Comparison of ENCODE assay signal across 1 cellular context in genomic region chr11:66546368-66546965, GRCh38.
A peak's percentile ranks its signal among the peaks of the same experiment; 100 is the strongest.
TF ChIP-seq lines count a peak whose summit lies in the region.

ACTN3 (plus strand) TSS chr11:66546903; CDS start chr11:66546938, 35 bp downstream.

TF ChIP-seq in K562, 482 proteins besides CTCF, POLR2A, EP300 and RAD21 (continued from another document and continues in another):
- TF ChIP-seq CHAMP1 (IDR thresholded peaks at IDR 0.05): no peak
- TF ChIP-seq ZZZ3 (IDR thresholded peaks at IDR 0.05): no peak
- TF ChIP-seq RBM25 (IDR thresholded peaks at IDR 0.05; ENCODE audit: low read depth, low read length, severe bottlenecking): peak; percentile 92
- no peak for TF ChIP-seq EWSR1 (IDR thresholded peaks at IDR 0.05; ENCODE audit: borderline replicate concordance, low read depth, partially characterized antibody)
- no peak for TF ChIP-seq MGA (IDR thresholded peaks at IDR 0.05)
- no peak for TF ChIP-seq PHTF2 (CRISPR knock-in tag; IDR thresholded peaks at IDR 0.05)
- no peak for TF ChIP-seq ZNF445 (CRISPR knock-in tag; IDR thresholded peaks at IDR 0.05; ENCODE audit: low read depth)
- no peak for TF ChIP-seq BRF1 (IDR thresholded peaks at IDR 0.05; ENCODE audit: borderline replicate concordance, extremely low read depth, insufficient read length)
- 0 out of 2 replicates have a peak, but pooled peaks have one; percentile 3 for TF ChIP-seq TEAD4 (IDR thresholded peaks at IDR 0.05; ENCODE audit: low read length)
- no peak for TF ChIP-seq TEAD4 (CRISPR knock-in tag; IDR thresholded peaks at IDR 0.05; ENCODE audit: borderline replicate concordance)
- no peak for TF ChIP-seq NCOA6 (IDR thresholded peaks at IDR 0.05)
- TF ChIP-seq ZNF639 (CRISPR knock-in tag; conservative IDR thresholded peaks at IDR 0.05 in 1 of 2, IDR thresholded peaks at IDR 0.05 in 1 of 2): no peak
- peak in 1 of 2 experiments; percentile 8 for TF ChIP-seq E2F6 (IDR thresholded peaks at IDR 0.05; ENCODE audit: borderline replicate concordance in 1 of 2, extremely low read depth in 1 of 2, insufficient read depth in 1 of 2, insufficient read length in 1 of 2, low read depth in 1 of 2, low read length in 1 of 2, poor library complexity in 1 of 2, severe bottlenecking in 1 of 2)
- no peak for TF ChIP-seq MEF2D (tag; conservative IDR thresholded peaks at IDR 0.05; ENCODE audit: low read depth)
- no peak for TF ChIP-seq ZFP1 (CRISPR knock-in tag; IDR thresholded peaks at IDR 0.05)
- TF ChIP-seq ZSCAN32 (CRISPR knock-in tag; IDR thresholded peaks at IDR 0.05): no peak
- no peak for TF ChIP-seq RREB1 (CRISPR knock-in tag; IDR thresholded peaks at IDR 0.05)
- TF ChIP-seq MTF1 (CRISPR knock-in tag; IDR thresholded peaks at IDR 0.05; ENCODE audit: borderline replicate concordance): no peak
- TF ChIP-seq IRF1 (CRISPR knock-in tag; IDR thresholded peaks at IDR 0.05; ENCODE audit: borderline replicate concordance): no peak
- 0 out of 2 replicates have a peak, but pooled peaks have one; percentile 52 for TF ChIP-seq TRIM25 (IDR thresholded peaks at IDR 0.05; ENCODE audit: borderline replicate concordance)
- no peak for TF ChIP-seq GABPA (tag; conservative IDR thresholded peaks at IDR 0.05; ENCODE audit: low read depth)
- TF ChIP-seq SRSF1 (IDR thresholded peaks at IDR 0.05; ENCODE audit: low read depth, low read length): no peak
- no peak for TF ChIP-seq ZNF274 (IDR thresholded peaks at IDR 0.05; ENCODE audit: borderline replicate concordance, low read depth, low read length)
- TF ChIP-seq ZBTB8A (IDR thresholded peaks at IDR 0.05; ENCODE audit: partially characterized antibody): no peak
